In genomic region chr13:77703426-77703825, GRCh38 we compare ENCODE assay signal across 21 cellular contexts. TPM values are rescaled to one million over a fixed set of nuclear protein-coding genes. Genes with fewer than 3 reads are reported as not detected.
"Had no signal": no experiment of that assay in that cellular context is flagged by ENCODE, and none has a peak within 500 bp of the region (broad histone marks: within the 10 kb centered on the region; RNA-seq: fewer than 3 reads in every experiment).

No MANE protein-coding gene starts in this region.

- H3K27me3 ChIP-seq: dorsolateral prefrontal cortex, stomach, uterus had no signal

- H3K36me3 ChIP-seq: heart right ventricle, uterus had no signal

- H3K27ac Mint-ChIP-seq: naive thymus-derived CD8-positive, alpha-beta T cell had no signal

- DNase-seq: cortex of kidney; dorsolateral prefrontal cortex; effector CD8-positive, alpha-beta T cell; heart right ventricle; hypothalamus; islet precursor cell; left ventricle myocardium inferior; mucosa of descending colon; naive thymus-derived CD8-positive, alpha-beta T cell; posterior cingulate gyrus; stimulated activated CD4-positive, alpha-beta T cell treated with anti-CD3 and anti-CD28 coated beads, Interleukin-2, amount 100 ng/mL, for 24 hours; stimulated activated CD4-positive, alpha-beta T cell treated with anti-CD3 and anti-CD28 coated beads, Interleukin-4, amount 100 ng/mL, for 4 hours; stimulated activated naive CD4-positive, alpha-beta T cell; stomach; substantia nigra; trophoblast cell; uterus had no signal

- H3K27ac ChIP-seq: heart right ventricle, left ventricle myocardium inferior, stomach, uterus had no signal

- ATAC-seq: esophagus mucosa; heart right ventricle; mucosa of descending colon; naive thymus-derived CD8-positive, alpha-beta T cell; sciatic nerve had no signal

- H3K4me3 ChIP-seq: heart right ventricle, left ventricle myocardium inferior, mucosa of descending colon, stomach, uterus had no signal

- H3K4me3 Mint-ChIP-seq: naive thymus-derived CD8-positive, alpha-beta T cell; neural crest cell had no signal

- H3K27me3 Mint-ChIP-seq: naive thymus-derived CD8-positive, alpha-beta T cell had no signal

- H3K9me3 ChIP-seq: left ventricle myocardium inferior, mucosa of descending colon, stomach, uterus had no signal

RNA-seq across cellular contexts. Expression of gene SLAIN1, which starts 5.9 kb away (rescaled TPM):
- total RNA-seq: osteocyte had no signal
